ENCODE assay signal across 8 cellular contexts in genomic region chr11:10808553-10809372, GRCh38. TPM values are rescaled to one million over a fixed set of nuclear protein-coding genes. Genes with fewer than 3 reads are reported as not detected.
DNase-seq lines count a peak whose midpoint lies in the region; ATAC-seq and TF ChIP-seq lines count a peak whose summit lies in the region.

EIF4G2 (minus strand) TSS chr11:10808926.

- H3K4me1 ChIP-seq in right atrium auricular region (peaks cover 0 to 38% of the 10 kb centered on the region in 2 donors), uterus (peaks cover 22 to 23% of the 10 kb centered on the region in 2 donors)

- peak; percentile 97 to 98 for TF ChIP-seq POLR2A in uterus (IDR thresholded peaks at IDR 0.05)

- ATAC-seq in GM18499 (IDR thresholded peaks at IDR 0.05; ENCODE audit: insufficient read depth, unreplicated experiment): peak; percentile 86
- ATAC-seq in HG02943 (IDR thresholded peaks at IDR 0.05; ENCODE audit: low read depth, unreplicated experiment): peak; percentile 89

- no peaks in the 10 kb centered on the region for H3K27me3 ChIP-seq in right atrium auricular region
- no peaks in the 10 kb centered on the region for H3K27me3 ChIP-seq in uterus

- intact Hi-C loops in T-helper 2 cell treated with Interferon-gamma antibody and Interleukin-4, amounts not matched to agents 100 ng/mL and 5 ng/mL, for 36 hours (cut with micrococcal nuclease): loop anchor here (1.0 to 10.0 kb wide), 8 partner anchors 50 to 1234 kb away; partner anchors contain the start of genes CTR9, RNF141, WEE1 and ZBED5
- intact Hi-C loops in uterus (cut with DNase I; ENCODE audit: low total_unique reads): loop anchor here (5.0 to 10.0 kb wide), 2 partner anchors 49 to 96 kb away; partner anchors contain the start of gene ZBED5

- peak within 1 kb of the TSS; percentile 95 to 96 for H3K4me3 ChIP-seq in right atrium auricular region
- peak within 1 kb of the TSS; percentile 83 to 94 for H3K4me3 ChIP-seq in uterus

- TF ChIP-seq CTCF in right atrium auricular region (IDR thresholded peaks at IDR 0.05): peak in 1 of 2 donors; percentile 24
- peak in 2 of 4 experiments; percentile 3 to 9 for TF ChIP-seq CTCF in uterus (IDR thresholded peaks at IDR 0.05)

- H3K36me3 ChIP-seq in right atrium auricular region: peaks cover 34% of the 10 kb centered on the region
- H3K36me3 ChIP-seq in uterus: no peaks in the 10 kb centered on the region

- H3K27ac ChIP-seq in right atrium auricular region (peak within 1 kb of the TSS; percentile 99), uterus (peak within 1 kb of the TSS; percentile 97)

- H3K9me3 ChIP-seq in right atrium auricular region (no peaks in the 10 kb centered on the region), uterus (no peaks in the 10 kb centered on the region)

- peak; percentile 97 for DNase-seq in NCI-H187 treated with DMSO at 0.1 percent for 48 hours (lab: John Stamatoyannopoulos, UW)
- peak; percentile 92 to 100 (median 99) for DNase-seq in anterior cingulate cortex (lab: John Stamatoyannopoulos, UW)
- DNase-seq in right atrium auricular region (ENCODE audit: low spot score): peak; percentile 99
- peak; percentile 97 for DNase-seq in pulmonary artery endothelial cell (ENCODE audit: low read depth, low spot score)
- peak; percentile 98 for DNase-seq in uterus

RNA-seq across cellular contexts. Expression of gene EIF4G2, which starts in this region (rescaled TPM):
- 815 and 838 TPM in 2 replicates for total RNA-seq in T-helper 2 cell treated with Interferon-gamma antibody and Interleukin-4, amounts not matched to agents 100 ng/mL and 5 ng/mL, for 36 hours
- total RNA-seq in right atrium auricular region: 100 to 1,000 TPM; 496 to 508 TPM
- 884 and 1,127 TPM in 2 replicates for total RNA-seq in pulmonary artery endothelial cell
- 100 to 1,000 TPM; 286 to 726 (median 581) TPM for total RNA-seq in uterus

Comparison
In these comparisons a context has a peak if more than half of its experiments do, and no peak if none do; other contexts are left out.
1. Peak in every context shown above with its lines: DNase-seq, ATAC-seq, H3K4me3 ChIP-seq and H3K27ac ChIP-seq.